9 cellular contexts compared by ENCODE assay signal in genomic region chr12:93054021-93054420, GRCh38.
"Had no signal": no experiment of that assay in that cellular context is flagged by ENCODE, and none has a peak within 500 bp of the region (broad histone marks: within the 10 kb centered on the region; RNA-seq: fewer than 3 reads in every experiment).

No MANE protein-coding gene starts in this region.

- ATAC-seq: HCT116, K562 had no signal

- H3K9me3 ChIP-seq: HAP-1 had no signal

- H3K9ac ChIP-seq: GM23248 had no signal

- FAIRE-seq: HTR-8/SVneo, K562 had no signal

- H3K36me3 ChIP-seq: HAP-1 had no signal

- H3K27ac ChIP-seq: GM23248 had no signal

- DNase-seq: GM23248, GOT3, H7, HFFc6, IMR-90 had no signal

- H3K4me3 ChIP-seq: GM23248, HAP-1, K562 had no signal

- H2AFZ ChIP-seq: GM23248 had no signal
